In genomic region chr11:60924110-60924905, GRCh38 we compare ENCODE assay signal across 8 cellular contexts.
DNase-seq lines count a peak whose midpoint lies in the region; ATAC-seq and TF ChIP-seq lines count a peak whose summit lies in the region.

Gene TMEM132A, plus strand, starts transcription at chr11:60924460. Its CDS starts 174 bp downstream, at chr11:60924634.

- ATAC-seq in activated CD4-positive, CD25-positive, alpha-beta regulatory T cell treated with anti-CD3 and anti-CD28 coated beads, Interleukin-2, amount 50 U/mL, for 24 hours: peak; percentile 19 to 27
- ATAC-seq in GM18873 (IDR thresholded peaks at IDR 0.05; ENCODE audit: low FRiP score, unreplicated experiment): no peak

- no peak within 1 kb of the TSS for H3K27ac ChIP-seq in coronary artery
- peak within 1 kb of the TSS; percentile 57 for H3K27ac ChIP-seq in layer of hippocampus (ENCODE audit: low read depth, low read length)

- TF ChIP-seq CTCF in coronary artery (IDR thresholded peaks at IDR 0.05): no peak

- no peaks in the 10 kb centered on the region for H3K27me3 ChIP-seq in layer of hippocampus (ENCODE audit: control insufficient read depth, insufficient read depth, low read length)

- DNase-seq in activated CD4-positive, CD25-positive, alpha-beta regulatory T cell treated with anti-CD3 and anti-CD28 coated beads, Interleukin-2, amount 50 U/mL, for 72 hours: no peak
- peak; percentile 100 for DNase-seq in HuH-7.5 (ENCODE audit: low spot score)
- DNase-seq in RPMI8226: peak; percentile 35
- DNase-seq in coronary artery (ENCODE audit: low spot score): no peak
- peak; percentile 46 for DNase-seq in stimulated activated CD8-positive, alpha-beta memory T cell treated with anti-CD3 and anti-CD28 coated beads, Interleukin-4, amount 100 ng/mL, for 48 hours

- H3K4me3 ChIP-seq in coronary artery: peak within 1 kb of the TSS; percentile 79

Comparison
In these comparisons a context has a peak if more than half of its experiments do, and no peak if none do; other contexts are left out.
1. DNase-seq: peak in HuH-7.5 (single experiment), RPMI8226 (single experiment) and stimulated activated CD8-positive, alpha-beta memory T cell treated with anti-CD3 and anti-CD28 coated beads, Interleukin-4, amount 100 ng/mL, for 48 hours (single experiment); none in activated CD4-positive, CD25-positive, alpha-beta regulatory T cell treated with anti-CD3 and anti-CD28 coated beads, Interleukin-2, amount 50 U/mL, for 72 hours (single experiment) and coronary artery (single experiment).